ENCODE assay signal across 28 cellular contexts in the genomic region with DNA sequence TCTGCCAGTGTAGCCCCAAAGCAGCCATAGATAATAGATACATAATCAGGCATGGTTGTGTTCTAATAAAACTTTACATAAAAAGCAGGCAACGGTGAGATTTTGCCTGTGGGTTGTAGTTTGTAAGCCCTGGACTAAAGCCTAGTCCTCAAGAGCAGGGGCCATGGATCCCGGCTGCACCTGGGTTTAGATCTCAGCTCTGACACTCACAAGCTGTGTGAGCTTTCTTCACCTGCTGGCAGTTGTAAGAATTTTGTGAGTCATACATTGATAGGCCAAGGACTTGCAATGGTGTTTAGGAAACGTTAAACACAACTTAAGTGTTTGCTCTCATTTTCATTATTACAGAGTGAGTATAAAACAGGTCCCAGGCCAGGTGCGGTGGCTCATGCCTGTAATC.
A peak's percentile ranks its signal among the peaks of the same experiment; 100 is the strongest.
DNase-seq lines count a peak whose midpoint lies in the region; ATAC-seq and TF ChIP-seq lines count a peak whose summit lies in the region.
"Had no signal": no experiment of that assay in that cellular context is flagged by ENCODE, and none has a peak within 500 bp of the region (broad histone marks: within the 10 kb centered on the region; RNA-seq: fewer than 3 reads in every experiment).

No MANE protein-coding gene starts in this region.

- H3K27me3 Mint-ChIP-seq in GM23338 (ENCODE audit: insufficient read depth, low read depth, poor library complexity): peaks cover 4% of the 10 kb centered on the region
- H3K27me3 Mint-ChIP-seq in HFFc6 (ENCODE audit: insufficient read depth): peaks cover 5% of the 10 kb centered on the region; the same call in 1 of the 2 replicates
- H3K27me3 Mint-ChIP-seq: activated CD4-positive, alpha-beta T cell treated with anti-CD3 and anti-CD28 coated beads for 36 hours had no signal

- ATAC-seq in GM23338 (no peak), lower lobe of right lung (peak; percentile 78 to 88), HG02588 (IDR thresholded peaks at IDR 0.05; ENCODE audit: unreplicated experiment) (no peak)
- ATAC-seq: activated CD4-positive, alpha-beta T cell treated with anti-CD3 and anti-CD28 coated beads for 36 hours; activated CD8-positive, alpha-beta T cell treated with anti-CD3 and anti-CD28 coated beads, Interleukin-2, amount 10 ng/mL, durations not matched to agents 7 days and 5 days; CD8-positive, alpha-beta T cell; GM12878; left ventricle myocardium superior; natural killer cell; psoas muscle had no signal

- H3K27me3 ChIP-seq in GM23338 (ENCODE audit: insufficient read depth) (no peaks in the 10 kb centered on the region), mammary epithelial cell (ENCODE audit: insufficient read depth, low read length) (no peaks in the 10 kb centered on the region), lower lobe of right lung (ENCODE audit: low read depth) (no peaks in the 10 kb centered on the region)
- H3K27me3 ChIP-seq: brain microvascular endothelial cell, tibial nerve had no signal

- TF ChIP-seq CTCF in GM23338 (conservative IDR thresholded peaks at IDR 0.05; ENCODE audit: low read depth in 2 of 2): no peak
- peak in 1 of 2 donors; percentile 6 for TF ChIP-seq CTCF in mammary epithelial cell (conservative IDR thresholded peaks at IDR 0.05 in 1 of 2, IDR thresholded peaks at IDR 0.05 in 1 of 2; ENCODE audit: extremely low read depth in 1 of 2, insufficient read depth in 1 of 2, low read depth in 1 of 2, low read length in 2 of 2)
- TF ChIP-seq CTCF in lower lobe of right lung (IDR thresholded peaks at IDR 0.05): no peak
- TF ChIP-seq CTCF in HFFc6 (IDR thresholded peaks at IDR 0.05): no peak

- no peaks in the 10 kb centered on the region for H3F3A ChIP-seq in GM23338 (replicated peaks; ENCODE audit: low read depth)

- CTCF ChIA-PET in mammary epithelial cell (lab: Charles Lee; ENCODE audit: low non-redundant PET): no interaction called here

- H3K4me3 ChIP-seq in GM23338 (no peak overlapping the region), mammary epithelial cell (replicated peaks in 1 of 3; ENCODE audit: insufficient read depth in 1 of 3, low read depth in 2 of 3, low read length in 3 of 3) (no peak overlapping the region), lower lobe of right lung (no peak overlapping the region)
- H3K4me3 ChIP-seq: GM12878, psoas muscle, tibial nerve had no signal

- in situ Hi-C loops in mammary epithelial cell (cut with MboI; ENCODE audit: low sequenced_read_pairs in 2 of 2): no loop called here

- no peaks in the 10 kb centered on the region for H3K36me3 Mint-ChIP-seq in GM23338 (ENCODE audit: low read depth)
- no peaks in the 10 kb centered on the region for H3K36me3 Mint-ChIP-seq in HFFc6 (ENCODE audit: low read depth)
- H3K36me3 Mint-ChIP-seq: CD8-positive, alpha-beta T cell; natural killer cell had no signal

- H3K9me3 Mint-ChIP-seq in GM23338: no peaks in the 10 kb centered on the region
- H3K9me3 Mint-ChIP-seq in HFFc6: no peaks in the 10 kb centered on the region
- H3K9me3 Mint-ChIP-seq: H9 had no signal

- H2AFZ ChIP-seq in GM23338: 0 out of 2 replicates have a peak overlapping the region, but pooled peaks have one; percentile 10
- H2AFZ ChIP-seq in mammary epithelial cell (ENCODE audit: low read depth, low read length): no peak overlapping the region

- H3K27ac Mint-ChIP-seq in GM23338 (no peak overlapping the region), HFFc6 (no peak overlapping the region)
- H3K27ac Mint-ChIP-seq: activated CD4-positive, alpha-beta T cell treated with anti-CD3 and anti-CD28 coated beads for 36 hours; activated CD8-positive, alpha-beta T cell treated with anti-CD3 and anti-CD28 coated beads, Interleukin-2, amount 10 ng/mL, durations not matched to agents 7 days and 5 days; activated naive CD4-positive, alpha-beta T cell treated with anti-CD3 and anti-CD28 coated beads for 36 hours; CD8-positive, alpha-beta T cell; H9; natural killer cell had no signal

- H3K79me2 ChIP-seq in GM23338 (replicated peaks; ENCODE audit: insufficient read depth) (no peaks in the 10 kb centered on the region), mammary epithelial cell (ENCODE audit: insufficient read depth, low read length) (no peaks in the 10 kb centered on the region)

- no peaks in the 10 kb centered on the region for H4K20me1 ChIP-seq in GM23338 (replicated peaks; ENCODE audit: insufficient read depth)
- no peaks in the 10 kb centered on the region for H4K20me1 ChIP-seq in mammary epithelial cell (ENCODE audit: insufficient read depth, low read length)

- no peaks in the 10 kb centered on the region for H3K4me1 Mint-ChIP-seq in GM23338
- H3K4me1 Mint-ChIP-seq in HFFc6 (ENCODE audit: low read depth): peaks cover 5% of the 10 kb centered on the region; the same call in 1 of the 2 replicates
- H3K4me1 Mint-ChIP-seq: activated CD4-positive, alpha-beta T cell treated with anti-CD3 and anti-CD28 coated beads for 36 hours; H9; natural killer cell had no signal

- dilution Hi-C loops in mammary epithelial cell (cut with HindIII; ENCODE audit: low sequenced_read_pairs): no loop called here

- WGBS in mammary epithelial cell (ENCODE audit: low coverage, missing lambda C conversion rate): 64% methylated on average over 4 of the region's 4 CpGs

- intact Hi-C loops in mammary epithelial cell (cut with micrococcal nuclease): no loop called here
- intact Hi-C loops in lower lobe of right lung (cut with DNase I): no loop called here

- H3K9me2 ChIP-seq in GM23338 (ENCODE audit: insufficient read depth): peaks cover 6% of the 10 kb centered on the region

- H3K27ac ChIP-seq in GM23338 (ENCODE audit: low read depth) (no peak overlapping the region), mammary epithelial cell (ENCODE audit: insufficient read depth, low read depth, low read length) (no peak overlapping the region), lower lobe of right lung (no peak overlapping the region)
- H3K27ac ChIP-seq: brain microvascular endothelial cell, KMS-11, psoas muscle, tibial nerve, VCaP had no signal

- H3K4me1 ChIP-seq in GM23338 (ENCODE audit: insufficient read depth) (no peaks in the 10 kb centered on the region), mammary epithelial cell (ENCODE audit: insufficient read depth, low read length) (no peaks in the 10 kb centered on the region), lower lobe of right lung (no peaks in the 10 kb centered on the region)
- H3K4me1 ChIP-seq: psoas muscle, tibial nerve had no signal

- H3K4me2 ChIP-seq in GM23338 (no peak overlapping the region), mammary epithelial cell (ENCODE audit: insufficient read depth, low read depth, low read length) (no peak overlapping the region)
- H3K4me2 ChIP-seq: KMS-11 had no signal

- H3K36me3 ChIP-seq in GM23338 (ENCODE audit: insufficient read depth) (no peaks in the 10 kb centered on the region), mammary epithelial cell (ENCODE audit: insufficient read depth, low read length) (no peaks in the 10 kb centered on the region), lower lobe of right lung (no peaks in the 10 kb centered on the region)
- H3K36me3 ChIP-seq: brain microvascular endothelial cell, tibial nerve had no signal

- H3K9me3 ChIP-seq in mammary epithelial cell (replicated peaks; ENCODE audit: insufficient read depth, low read length): no peaks in the 10 kb centered on the region
- no peaks in the 10 kb centered on the region for H3K9me3 ChIP-seq in lower lobe of right lung
- H3K9me3 ChIP-seq: psoas muscle had no signal

- no peak overlapping the region for H3K9ac ChIP-seq in mammary epithelial cell (ENCODE audit: insufficient read depth, low read length)
- H3K9ac ChIP-seq: KMS-11 had no signal

- no peak for DNase-seq in GM23338 (ENCODE audit: low spot score)
- peak; percentile 12 for DNase-seq in NCI-H2196 treated with DMSO at 0.1 percent for 48 hours (lab: John Stamatoyannopoulos, UW; ENCODE audit: unreplicated experiment)
- peak; percentile 13 for DNase-seq in mammary epithelial cell
- DNase-seq in lower lobe of right lung: no peak
- no peak for DNase-seq in NCI-H146 treated with DMSO at 0.1 percent for 48 hours (lab: John Stamatoyannopoulos, UW; ENCODE audit: unreplicated experiment)
- no peak for DNase-seq in dedifferentiated amniotic fluid mesenchymal stem cell (ENCODE audit: extremely low spot score)
- DNase-seq in HFFc6: no peak
- DNase-seq: activated CD4-positive, alpha-beta T cell treated with anti-CD3 and anti-CD28 coated beads for 36 hours; activated CD8-positive, alpha-beta T cell treated with anti-CD3 and anti-CD28 coated beads, Interleukin-2, amount 10 ng/mL, durations not matched to agents 7 days and 5 days; activated naive CD4-positive, alpha-beta T cell treated with anti-CD3 and anti-CD28 coated beads for 36 hours; brain microvascular endothelial cell; CD8-positive, alpha-beta T cell; effector CD4-positive, alpha-beta T cell; glutamatergic neuron; H9; left ventricle myocardium superior; natural killer cell; NCI-H2171; NCI-H524 treated with DMSO at 0.1 percent for 48 hours; nucleus accumbens; psoas muscle; SIG-M5; stimulated activated CD4-positive, alpha-beta T cell treated with anti-CD3 and anti-CD28 coated beads, Interleukin-4, amount 100 ng/mL, for 4 hours had no signal

- H3K4me3 Mint-ChIP-seq in GM23338 (no peak overlapping the region), HFFc6 (no peak overlapping the region)
- H3K4me3 Mint-ChIP-seq: activated CD4-positive, alpha-beta T cell treated with anti-CD3 and anti-CD28 coated beads for 36 hours; activated CD8-positive, alpha-beta T cell treated with anti-CD3 and anti-CD28 coated beads, Interleukin-2, amount 10 ng/mL, durations not matched to agents 7 days and 5 days; activated naive CD4-positive, alpha-beta T cell treated with anti-CD3 and anti-CD28 coated beads for 36 hours; CD8-positive, alpha-beta T cell; H9; natural killer cell had no signal

- no TSS peak for BruUV-seq in mammary epithelial cell (replicated peaks; lab: Mats Ljungman, UMichigan)

TF ChIP-seq in GM23338, 12 proteins besides CTCF, POLR2A, EP300 and RAD21:
- TF ChIP-seq EZH2 (IDR thresholded peaks at IDR 0.05; ENCODE audit: low read depth, unreplicated experiment) (no peak), EZH2phosphoT487 (IDR thresholded peaks at IDR 0.05; ENCODE audit: unreplicated experiment) (no peak), NANOG (IDR thresholded peaks at IDR 0.05; ENCODE audit: borderline replicate concordance) (no peak), ZNF331 (CRISPR knock-in tag; IDR thresholded peaks at IDR 0.05; ENCODE audit: low read depth) (no peak), CREB1 (CRISPR knock-in tag; IDR thresholded peaks at IDR 0.05; ENCODE audit: low read depth) (no peak), JUNB (IDR thresholded peaks at IDR 0.05; ENCODE audit: unreplicated experiment) (no peak)

Comparison
In these comparisons a context has a peak if more than half of its experiments do, and no peak if none do; other contexts are left out.
1. ATAC-seq: peak in lower lobe of right lung (2 of 2); none in GM23338 (single experiment) and HG02588 (single experiment).
2. DNase-seq: peak in NCI-H2196 treated with DMSO at 0.1 percent for 48 hours (single experiment) and mammary epithelial cell (single experiment); none in GM23338 (single experiment), lower lobe of right lung (single experiment), NCI-H146 treated with DMSO at 0.1 percent for 48 hours (single experiment), dedifferentiated amniotic fluid mesenchymal stem cell (single experiment) and HFFc6 (single experiment).